8 cellular contexts compared by ENCODE assay signal in genomic region chr4:186104895-186105720, GRCh38. TPM values are rescaled to one million over a fixed set of nuclear protein-coding genes. Genes with fewer than 3 reads are reported as not detected.
DNase-seq lines count a peak whose midpoint lies in the region; ATAC-seq and TF ChIP-seq lines count a peak whose summit lies in the region.

No MANE protein-coding gene starts in this region.

- POLR2A ChIA-PET in MCF 10A (lab: Yijun Ruan, JAX), result no interaction called here

- intact Hi-C loops in Calu3 (cut with micrococcal nuclease; ENCODE audit: unreplicated experiment), result loop anchor here (5.0 kb wide), 1 partner anchor 42 kb away; no protein-coding TSS in a partner anchor
- intact Hi-C loops in MCF 10A (cut with micrococcal nuclease), result no loop called here
- intact Hi-C loops in left lung (cut with DNase I), result no loop called here

- peaks cover 6 to 47% of the 10 kb centered on the region in 2 donors for H3K27me3 ChIP-seq in left lung
- peaks cover 8% of the 10 kb centered on the region for H3K27me3 ChIP-seq in suprapubic skin

- CTCF ChIA-PET in Calu3 (lab: Charles Lee) (interaction anchor here (1.1 to 2.8 kb wide), 2 partner anchors 37 to 86 kb away, joined by 3 to 9 read pairs; partner anchors contain the start of gene CYP4V2), MCF 10A (lab: Yijun Ruan, JAX) (interaction anchor here (0.6 to 1.0 kb wide), 3 partner anchors 14 to 228 kb away, joined by 3 read pairs; no protein-coding TSS in a partner anchor)

- H3K27ac ChIP-seq in left lung (peak overlapping the region; percentile 25 to 31), suprapubic skin (no peak overlapping the region)

- 0% methylated on average over 17 of the region's 91 CpGs for WGBS in suprapubic skin

- peak overlapping the region; percentile 61 for H3K27ac Mint-ChIP-seq in Calu3 (ENCODE audit: unreplicated experiment)
- no peak overlapping the region for H3K27ac Mint-ChIP-seq in MCF 10A (ENCODE audit: low read depth, unreplicated experiment)

- H3K4me1 ChIP-seq in left lung, result no peaks in the 10 kb centered on the region
- peaks cover 16% of the 10 kb centered on the region for H3K4me1 ChIP-seq in suprapubic skin

- BruUV-seq in Calu3 (replicated peaks; lab: Mats Ljungman, UMichigan), result no TSS peak
- BruUV-seq in MCF 10A (replicated peaks; lab: Mats Ljungman, UMichigan), result no TSS peak

- H3K36me3 ChIP-seq in left lung (no peaks in the 10 kb centered on the region), suprapubic skin (no peaks in the 10 kb centered on the region)

- H3K4me3 Mint-ChIP-seq in Calu3 (ENCODE audit: low read depth, unreplicated experiment) (peak overlapping the region; percentile 75), MCF 10A (ENCODE audit: unreplicated experiment) (peak overlapping the region; percentile 62)

- peak; percentile 39 for DNase-seq in Calu3
- peak; percentile 15 for DNase-seq in HT-29 (ENCODE audit: low spot score)
- no peak for DNase-seq in MCF 10A (ENCODE audit: unreplicated experiment)
- peak in 1 of 2 donors; percentile 79 for DNase-seq in left lung
- DNase-seq in suprapubic skin (ENCODE audit: low spot score in 2 of 2), result no peak
- DNase-seq in medulla oblongata (ENCODE audit: extremely low spot score), result no peak
- DNase-seq in activated effector memory CD4-positive, alpha-beta T cell treated with anti-CD3 and anti-CD28 coated beads, Interleukin-2, amount 50 U/mL, for 16 hours, result no peak

- H3K4me1 Mint-ChIP-seq in Calu3 (ENCODE audit: low read depth, unreplicated experiment), result peaks cover 9% of the 10 kb centered on the region
- H3K4me1 Mint-ChIP-seq in MCF 10A (ENCODE audit: insufficient read depth, unreplicated experiment), result no peaks in the 10 kb centered on the region

- TF ChIP-seq CTCF in Calu3 (IDR thresholded peaks at IDR 0.05; ENCODE audit: unreplicated experiment), result no peak
- TF ChIP-seq CTCF in MCF 10A (IDR thresholded peaks at IDR 0.05; ENCODE audit: unreplicated experiment), result no peak
- TF ChIP-seq CTCF in left lung (IDR thresholded peaks at IDR 0.05), result no peak
- no peak for TF ChIP-seq CTCF in suprapubic skin (IDR thresholded peaks at IDR 0.05)

- peak; percentile 9 for ATAC-seq in GM19468 (IDR thresholded peaks at IDR 0.05; ENCODE audit: extremely low read depth, unreplicated experiment)
- ATAC-seq in left lung, result peak; percentile 59

- H3K4me3 ChIP-seq in left lung, result peak overlapping the region; percentile 51 to 52
- peak overlapping the region; percentile 65 for H3K4me3 ChIP-seq in suprapubic skin

- H3K27me3 Mint-ChIP-seq in Calu3 (ENCODE audit: unreplicated experiment) (no peaks in the 10 kb centered on the region), MCF 10A (ENCODE audit: insufficient read depth, unreplicated experiment) (no peaks in the 10 kb centered on the region)

- H3K36me3 Mint-ChIP-seq in Calu3 (ENCODE audit: insufficient read depth, unreplicated experiment), result peaks cover 18% of the 10 kb centered on the region
- no peaks in the 10 kb centered on the region for H3K36me3 Mint-ChIP-seq in MCF 10A (ENCODE audit: insufficient read depth, unreplicated experiment)

- H3K9me3 ChIP-seq in left lung (no peaks in the 10 kb centered on the region), suprapubic skin (no peaks in the 10 kb centered on the region)

- no peak for TF ChIP-seq POLR2A in suprapubic skin (IDR thresholded peaks at IDR 0.05)

- no peak for TF ChIP-seq EP300 in suprapubic skin (IDR thresholded peaks at IDR 0.05)

- H3K9me3 Mint-ChIP-seq in Calu3 (ENCODE audit: low read depth, unreplicated experiment) (peaks cover 3% of the 10 kb centered on the region), MCF 10A (ENCODE audit: unreplicated experiment) (no peaks in the 10 kb centered on the region)

RNA-seq across cellular contexts. Expression of gene FAM149A, which starts 0.6 kb away (rescaled TPM):
- total RNA-seq in Calu3 (2022) (36.3 and 45.5 TPM in 2 replicates), MCF 10A (2022) (0.79 and 1.3 TPM in 2 replicates), left lung (10 to 100 TPM; 10.1 to 14.8 TPM), suprapubic skin (1 to 10 TPM; 2.9 to 4.3 (median 3.8) TPM)
- 24.1 and 26.6 TPM in 2 replicates for total RNA-seq in HT-29 (2014; rRNA removed; shearing (Covaris generic))

RNA-seq across cellular contexts. Expression of gene TLR3, which starts 36.2 kb away (rescaled TPM):
- total RNA-seq in Calu3 (2022), result 8.0 and 10.6 TPM in 2 replicates
- total RNA-seq in HT-29 (2014; rRNA removed; shearing (Covaris generic)), result 1.9 and 2.3 TPM in 2 replicates
- total RNA-seq in MCF 10A (2022), result 6.5 and 8.2 TPM in 2 replicates
- total RNA-seq in left lung, result 10 to 100 TPM; 24.6 to 44.2 TPM
- total RNA-seq in suprapubic skin, result 1 to 10 TPM; 3.1 to 6.1 (median 4.4) TPM

Comparison
In these comparisons a context has a peak if more than half of its experiments do, and no peak if none do; other contexts are left out.
1. DNase-seq: peak in Calu3 (single experiment) and HT-29 (single experiment); none in MCF 10A (single experiment), suprapubic skin (0 of 2), medulla oblongata (single experiment) and activated effector memory CD4-positive, alpha-beta T cell treated with anti-CD3 and anti-CD28 coated beads, Interleukin-2, amount 50 U/mL, for 16 hours (single experiment).